In the genomic region with DNA sequence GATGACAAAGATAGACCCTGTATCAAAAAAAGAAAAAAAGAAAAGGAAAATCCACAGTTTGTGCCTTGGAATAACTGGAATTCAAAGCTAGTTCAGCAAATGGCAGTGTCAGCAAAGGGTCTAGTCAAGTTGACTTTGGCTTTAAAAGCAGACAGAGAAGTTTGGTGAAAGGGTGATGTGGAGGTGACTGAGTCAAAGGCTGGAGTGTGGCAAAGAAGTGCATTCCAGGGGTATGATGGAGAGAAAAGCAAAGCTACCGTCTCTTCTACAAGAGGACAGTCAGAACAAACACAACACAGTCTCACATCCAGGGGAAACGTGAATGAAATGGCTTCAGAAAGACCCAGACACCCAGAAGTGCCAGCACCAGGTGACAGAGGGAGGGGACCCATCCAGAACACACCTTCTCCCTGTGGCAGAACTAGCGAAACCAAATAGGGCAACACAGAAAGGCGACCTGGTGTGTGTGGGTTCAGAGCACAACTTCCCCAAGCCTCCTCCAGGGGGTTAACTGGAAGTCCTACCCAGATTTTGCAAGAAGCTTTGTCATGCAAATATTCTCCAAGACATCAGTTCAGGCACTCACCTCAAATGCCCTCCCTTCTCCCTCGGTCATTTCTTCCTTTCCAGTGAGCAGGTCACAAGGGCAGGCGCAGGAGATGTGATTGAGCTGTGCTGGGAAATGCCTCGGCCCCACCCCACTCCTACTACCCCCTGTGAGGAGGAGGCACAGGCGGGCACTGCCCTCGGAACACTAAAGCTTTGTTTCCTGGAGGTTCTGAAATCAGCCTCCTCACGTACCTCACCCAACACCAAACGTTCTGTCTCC, we compare ENCODE assay signal across 9 cellular contexts.
DNase-seq lines count a peak whose midpoint lies in the region; ATAC-seq and TF ChIP-seq lines count a peak whose summit lies in the region.
"Had no signal": no experiment of that assay in that cellular context is flagged by ENCODE, and none has a peak within 500 bp of the region (broad histone marks: within the 10 kb centered on the region; RNA-seq: fewer than 3 reads in every experiment).

No MANE protein-coding gene starts in this region.

- peak; percentile 68 for DNase-seq in EL
- DNase-seq in lower lobe of right lung = peak; percentile 50
- DNase-seq in SJCRH30 = no peak
- no peak for DNase-seq in GF-D8 (lab: John Stamatoyannopoulos, UW)

- TF ChIP-seq CTCF in WI38 (IDR thresholded peaks at IDR 0.05; ENCODE audit: low read depth, low read length) (peak; percentile 27; the same call in 1 of the 2 replicates), lower lobe of right lung (IDR thresholded peaks at IDR 0.05) (no peak)

- H3K9me3 ChIP-seq in lower lobe of right lung (no peaks in the 10 kb centered on the region), SJCRH30 (replicated peaks) (no peaks in the 10 kb centered on the region)

- H3K4me1 Mint-ChIP-seq in stimulated activated memory B cell treated with anti-CD40 and anti-IgM and Interleukin-4, amounts not matched to agents 10 μg/mL and 1 μg/mL and 100 μg/mL, for 72 hours = no peaks in the 10 kb centered on the region

- intact Hi-C loops in lower lobe of right lung (cut with DNase I) = no loop called here

- no peak overlapping the region for H3K4me3 ChIP-seq in WI38 (ENCODE audit: low read depth, low read length)
- no peak overlapping the region for H3K4me3 ChIP-seq in lower lobe of right lung
- H3K4me3 ChIP-seq in SJCRH30 = no peak overlapping the region

- no peaks in the 10 kb centered on the region for H3K36me3 Mint-ChIP-seq in stimulated activated memory B cell treated with anti-CD40 and anti-IgM and Interleukin-4, amounts not matched to agents 10 μg/mL and 1 μg/mL and 100 μg/mL, for 72 hours

- H3K36me3 ChIP-seq in lower lobe of right lung (no peaks in the 10 kb centered on the region), SJCRH30 (no peaks in the 10 kb centered on the region)

- no peak overlapping the region for H3K4me3 Mint-ChIP-seq in stimulated activated memory B cell treated with anti-CD40 and anti-IgM and Interleukin-4, amounts not matched to agents 10 μg/mL and 1 μg/mL and 100 μg/mL, for 72 hours
- H3K4me3 Mint-ChIP-seq: dendritic cell treated with granulocyte-macrophage colony-stimulating factor and Interleukin-4, amounts not matched to agents 40 ng/mL and 50 ng/mL, for 4 days had no signal

- peaks cover 6% of the 10 kb centered on the region for H3K9me3 Mint-ChIP-seq in stimulated activated memory B cell treated with anti-CD40 and anti-IgM and Interleukin-4, amounts not matched to agents 10 μg/mL and 1 μg/mL and 100 μg/mL, for 72 hours

- peaks cover 7% of the 10 kb centered on the region for H3K27me3 ChIP-seq in lower lobe of right lung (ENCODE audit: low read depth)
- H3K27me3 ChIP-seq in SJCRH30 = no peaks in the 10 kb centered on the region

- H3K4me1 ChIP-seq in lower lobe of right lung = no peaks in the 10 kb centered on the region
- H3K4me1 ChIP-seq in SJCRH30 = peaks cover 8% of the 10 kb centered on the region; the same call in 1 of the 2 replicates

- H3K27ac ChIP-seq in lower lobe of right lung (no peak overlapping the region), SJCRH30 (no peak overlapping the region)

- H3K27me3 Mint-ChIP-seq in stimulated activated memory B cell treated with anti-CD40 and anti-IgM and Interleukin-4, amounts not matched to agents 10 μg/mL and 1 μg/mL and 100 μg/mL, for 72 hours = peaks cover 56% of the 10 kb centered on the region

- no peak overlapping the region for H3K27ac Mint-ChIP-seq in stimulated activated memory B cell treated with anti-CD40 and anti-IgM and Interleukin-4, amounts not matched to agents 10 μg/mL and 1 μg/mL and 100 μg/mL, for 72 hours
- H3K27ac Mint-ChIP-seq: dendritic cell treated with granulocyte-macrophage colony-stimulating factor and Interleukin-4, amounts not matched to agents 40 ng/mL and 50 ng/mL, for 4 days had no signal

- ATAC-seq in HG03520 (IDR thresholded peaks at IDR 0.05; ENCODE audit: unreplicated experiment) (peak; percentile 45), lower lobe of right lung (peak in 1 of 2 donors; percentile 67), HG03469 (IDR thresholded peaks at IDR 0.05; ENCODE audit: unreplicated experiment) (no peak)
- ATAC-seq in stimulated activated memory B cell treated with anti-CD40 and anti-IgM and Interleukin-4, amounts not matched to agents 10 μg/mL and 1 μg/mL and 100 μg/mL, for 72 hours = no peak

Comparison
In these comparisons a context has a peak if more than half of its experiments do, and no peak if none do; other contexts are left out.
1. DNase-seq: peak in EL (single experiment) and lower lobe of right lung (single experiment); none in SJCRH30 (0 of 2) and GF-D8 (single experiment).